Comparison of ENCODE assay signal across 8 cellular contexts in genomic region chr9:86948153-86948929, GRCh38. TPM values are rescaled to one million over a fixed set of nuclear protein-coding genes. Genes with fewer than 3 reads are reported as not detected.
DNase-seq lines count a peak whose midpoint lies in the region; ATAC-seq, FAIRE-seq and TF ChIP-seq lines count a peak whose summit lies in the region.

No MANE protein-coding gene starts in this region.

- TF ChIP-seq CTCF in HL-60 (IDR thresholded peaks at IDR 0.05; ENCODE audit: insufficient read depth, low read length), result peak; percentile 85
- peak; percentile 87 for TF ChIP-seq CTCF in RWPE2 (IDR thresholded peaks at IDR 0.05; ENCODE audit: poor library complexity, severe bottlenecking)
- no peak for TF ChIP-seq CTCF in neutrophil (IDR thresholded peaks at IDR 0.05)

- DNase-seq in CMK (ENCODE audit: low read depth) (peak; percentile 30), HL-60 (ENCODE audit: low read depth in 1 of 2, low spot score in 1 of 2) (peak; percentile 42 to 68), RWPE2 (ENCODE audit: low spot score) (peak; percentile 61), frontal cortex (ENCODE audit: low spot score in 2 of 2) (peak; percentile 60 to 62)
- DNase-seq in activated naive CD4-positive, alpha-beta T cell (lab: John Stamatoyannopoulos, UW), result peak; percentile 17 to 59 (median 28)

- H3K4me1 ChIP-seq in RWPE2 (ENCODE audit: insufficient read depth, poor library complexity, severe bottlenecking) (no peaks in the 10 kb centered on the region), neutrophil (ENCODE audit: control insufficient read depth in 1 of 2, insufficient read depth in 1 of 2, low read depth in 1 of 2, low read length in 1 of 2) (peaks cover 21 to 27% of the 10 kb centered on the region in 2 experiments), subcutaneous abdominal adipose tissue (ENCODE audit: control insufficient read depth in 5 of 5, insufficient read depth in 5 of 5, low read length in 5 of 5) (peaks cover 0 to 42% (median 32%) of the 10 kb centered on the region in 5 donors)

- H3K27ac ChIP-seq in HL-60 (replicated peaks) (no peak overlapping the region), RWPE2 (ENCODE audit: poor library complexity, severe bottlenecking) (peak overlapping the region; percentile 72), neutrophil (no peak overlapping the region), subcutaneous abdominal adipose tissue (ENCODE audit: low read depth, low read length) (peak overlapping the region; percentile 85)

- no peak for FAIRE-seq in frontal cortex (lab: Jason Lieb, UNC)

- H3K9me3 ChIP-seq in RWPE2 (ENCODE audit: severe bottlenecking) (no peaks in the 10 kb centered on the region), neutrophil (no peaks in the 10 kb centered on the region), subcutaneous abdominal adipose tissue (ENCODE audit: control insufficient read depth in 5 of 5, low read length in 5 of 5) (no peaks in the 10 kb centered on the region)

- ATAC-seq in GM19467 (IDR thresholded peaks at IDR 0.05; ENCODE audit: unreplicated experiment) (peak; percentile 57), RWPE2 (ENCODE audit: low read depth) (peak; percentile 64)

- H3K27me3 ChIP-seq in HL-60 (ENCODE audit: insufficient read depth, poor library complexity, severe bottlenecking) (peaks cover 23% of the 10 kb centered on the region), RWPE2 (ENCODE audit: insufficient read depth, poor library complexity, severe bottlenecking) (no peaks in the 10 kb centered on the region), neutrophil (peaks cover 79% of the 10 kb centered on the region), subcutaneous abdominal adipose tissue (ENCODE audit: control insufficient read depth in 5 of 5, insufficient read depth in 4 of 5, low read length in 5 of 5) (no peaks in the 10 kb centered on the region)

- peak overlapping the region; percentile 56; the same call in 1 of the 2 replicates for H3K4me3 ChIP-seq in HL-60 (replicated peaks; ENCODE audit: insufficient read depth, low read length)
- peak overlapping the region; percentile 70 for H3K4me3 ChIP-seq in RWPE2 (ENCODE audit: severe bottlenecking)
- H3K4me3 ChIP-seq in neutrophil (ENCODE audit: low read depth in 1 of 2, low read length in 1 of 2), result peak overlapping the region; percentile 46 to 58
- peak overlapping the region; percentile 81 to 99 (median 89) for H3K4me3 ChIP-seq in subcutaneous abdominal adipose tissue (ENCODE audit: low read depth in 1 of 5, low read length in 5 of 5)

- peak overlapping the region in 4 of 5 donors; percentile 57 to 79 (median 68) for H3K9ac ChIP-seq in subcutaneous abdominal adipose tissue (ENCODE audit: low read length in 5 of 5)

- no peaks in the 10 kb centered on the region for H3K36me3 ChIP-seq in RWPE2 (ENCODE audit: low read depth)
- no peaks in the 10 kb centered on the region for H3K36me3 ChIP-seq in neutrophil
- no peaks in the 10 kb centered on the region for H3K36me3 ChIP-seq in subcutaneous abdominal adipose tissue (ENCODE audit: control insufficient read depth in 5 of 5, insufficient read depth in 5 of 5, low read length in 5 of 5)

RNA-seq across cellular contexts. Expression of gene GAS1, which starts 1.0 kb away (rescaled TPM):
- 18.3 TPM for total RNA-seq in frontal cortex

Comparison
In these comparisons a context has a peak if more than half of its experiments do, and no peak if none do; other contexts are left out.
1. H3K27ac ChIP-seq: peak in RWPE2 (single experiment) and subcutaneous abdominal adipose tissue (single experiment); none in HL-60 (single experiment) and neutrophil (single experiment).
2. Peak in every context shown above with its lines, with median percentiles within 50 percentile points of each other: DNase-seq and H3K4me3 ChIP-seq.